ENCODE assay signal across 35 cellular contexts in the genomic region with DNA sequence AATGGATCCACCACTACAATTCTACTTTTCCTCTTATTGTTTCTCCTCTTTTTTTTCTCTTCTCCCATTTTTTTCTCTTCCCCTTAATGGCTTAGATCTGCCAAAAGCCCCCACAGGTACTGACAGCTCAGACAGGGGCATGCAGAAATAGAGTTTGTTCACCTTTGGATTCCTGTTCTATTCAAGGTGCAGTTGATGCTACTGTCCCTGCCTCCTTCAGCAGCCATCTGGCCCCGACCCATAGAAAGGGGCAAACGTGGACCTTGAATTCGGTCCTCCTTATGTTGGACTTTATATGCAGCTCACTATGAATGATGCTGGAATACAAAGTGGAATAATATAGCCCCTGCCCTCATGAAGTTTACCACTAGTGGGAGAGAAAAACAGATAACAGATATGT.
"Had no signal": no experiment of that assay in that cellular context is flagged by ENCODE, and none has a peak within 500 bp of the region (broad histone marks: within the 10 kb centered on the region; RNA-seq: fewer than 3 reads in every experiment).

No MANE protein-coding gene starts in this region.

- H3K27ac ChIP-seq: KMS-11 had no signal

- H3K9me3 ChIP-seq: MG63 had no signal

- H3K4me3 ChIP-seq: MG63 had no signal

- H3K9ac ChIP-seq: KMS-11 had no signal

- H3K27me3 ChIP-seq: MG63 had no signal

- H3K36me3 ChIP-seq: MG63 had no signal

- H3K4me2 ChIP-seq: KMS-11 had no signal

- DNase-seq: Karpas-422, Kasumi-1, MG63, MM.1S, MV-4-11, NCI-H1048, NCI-H1092, NCI-H1092 treated with DMSO at 0.1 percent for 48 hours, NCI-H1105, NCI-H1105 treated with DMSO at 0.1 percent for 48 hours, NCI-H1417, NCI-H1417 treated with DMSO at 0.1 percent for 48 hours, NCI-H1436, NCI-H1436 treated with DMSO at 0.1 percent for 48 hours, NCI-H146, NCI-H1694, NCI-H1694 treated with DMSO at 0.1 percent for 48 hours, NCI-H187, NCI-H187 treated with DMSO at 0.1 percent for 48 hours, NCI-H1930, NCI-H2029, NCI-H2029 treated with DMSO at 0.1 percent for 48 hours, NCI-H2081, NCI-H2081 treated with DMSO at 0.1 percent for 48 hours, NCI-H2107, NCI-H2171, NCI-H2171 treated with DMSO at 0.1 percent for 48 hours, NCI-H2227 treated with DMSO at 0.1 percent for 48 hours, NCI-H226, NCI-H345, NCI-H446, NCI-H446 treated with DMSO at 0.1 percent for 48 hours, NCI-H510A, NCI-H510A treated with DMSO at 0.1 percent for 48 hours had no signal
